In the genomic region with DNA sequence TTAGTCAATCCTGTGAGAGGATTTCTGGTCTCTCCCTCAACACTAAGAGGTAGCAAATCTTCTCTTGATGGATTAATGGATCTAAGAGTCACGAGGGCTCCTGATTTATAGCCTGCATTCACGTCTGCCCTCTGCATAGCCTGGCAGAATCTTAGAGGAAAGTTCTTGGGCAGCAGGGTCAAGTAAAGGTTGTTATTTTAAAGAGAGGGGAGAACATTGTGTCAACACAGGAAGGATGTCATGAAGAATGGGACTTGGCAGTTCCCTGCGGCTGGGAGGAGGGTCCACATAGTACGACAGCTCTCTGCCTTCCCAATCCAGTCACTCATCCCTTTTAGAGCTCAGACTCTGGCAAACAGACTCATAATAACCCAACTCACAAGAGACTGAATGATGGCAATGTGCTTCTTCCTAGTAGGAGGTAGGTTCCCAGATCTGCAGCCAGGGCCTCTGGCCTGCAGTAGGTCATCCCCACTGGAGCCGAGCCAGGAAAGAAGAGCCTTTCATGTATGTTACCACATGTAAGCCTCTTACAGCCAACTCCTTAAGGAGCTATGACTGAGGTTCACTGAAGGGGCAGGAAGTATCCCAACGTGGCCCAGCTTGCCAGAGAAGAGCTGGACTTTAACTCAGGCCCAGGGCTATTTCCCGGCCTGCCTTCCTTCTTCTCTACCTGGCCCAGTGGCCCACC, we compare ENCODE assay signal across 2 cellular contexts.
TF ChIP-seq lines count a peak whose summit lies in the region.

No MANE protein-coding gene starts in this region.

TF ChIP-seq in liver, 16 proteins besides CTCF, POLR2A, EP300 and RAD21:
- TF ChIP-seq RXRA (IDR thresholded peaks at IDR 0.05) (no peak), NR2F2 (IDR thresholded peaks at IDR 0.05) (peak; percentile 20), GABPA (IDR thresholded peaks at IDR 0.05 in 1 of 2, conservative IDR thresholded peaks at IDR 0.05 in 1 of 2) (no peak), TAF1 (conservative IDR thresholded peaks at IDR 0.05) (no peak), HNF4A (conservative IDR thresholded peaks at IDR 0.05) (no peak)
- TF ChIP-seq, protein P1, sequence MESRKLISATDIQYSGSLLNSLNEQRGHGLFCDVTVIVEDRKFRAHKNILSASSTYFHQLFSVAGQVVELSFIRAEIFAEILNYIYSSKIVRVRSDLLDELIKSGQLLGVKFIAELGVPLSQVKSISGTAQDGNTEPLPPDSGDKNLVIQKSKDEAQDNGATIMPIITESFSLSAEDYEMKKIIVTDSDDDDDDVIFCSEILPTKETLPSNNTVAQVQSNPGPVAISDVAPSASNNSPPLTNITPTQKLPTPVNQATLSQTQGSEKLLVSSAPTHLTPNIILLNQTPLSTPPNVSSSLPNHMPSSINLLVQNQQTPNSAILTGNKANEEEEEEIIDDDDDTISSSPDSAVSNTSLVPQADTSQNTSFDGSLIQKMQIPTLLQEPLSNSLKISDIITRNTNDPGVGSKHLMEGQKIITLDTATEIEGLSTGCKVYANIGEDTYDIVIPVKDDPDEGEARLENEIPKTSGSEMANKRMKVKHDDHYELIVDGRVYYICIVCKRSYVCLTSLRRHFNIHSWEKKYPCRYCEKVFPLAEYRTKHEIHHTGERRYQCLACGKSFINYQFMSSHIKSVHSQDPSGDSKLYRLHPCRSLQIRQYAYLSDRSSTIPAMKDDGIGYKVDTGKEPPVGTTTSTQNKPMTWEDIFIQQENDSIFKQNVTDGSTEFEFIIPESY (IDR thresholded peaks at IDR 0.05) = no peak
- TF ChIP-seq, protein P2, sequence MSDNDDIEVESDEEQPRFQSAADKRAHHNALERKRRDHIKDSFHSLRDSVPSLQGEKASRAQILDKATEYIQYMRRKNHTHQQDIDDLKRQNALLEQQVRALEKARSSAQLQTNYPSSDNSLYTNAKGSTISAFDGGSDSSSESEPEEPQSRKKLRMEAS (IDR thresholded peaks at IDR 0.05) = no peak
TF ChIP-seq in liver: peak in this region for 1.

TF ChIP-seq in HepG2, 621 proteins besides CTCF, POLR2A, EP300 and RAD21:
- TF ChIP-seq DNMT1 (CRISPR knock-in tag; IDR thresholded peaks at IDR 0.05) (no peak), HMGA1 (CRISPR knock-in tag; conservative IDR thresholded peaks at IDR 0.05) (no peak), NCOA1 (CRISPR knock-in tag; IDR thresholded peaks at IDR 0.05) (no peak), ZNF572 (CRISPR knock-in tag; IDR thresholded peaks at IDR 0.05) (no peak), FOSL1 (CRISPR knock-in tag; IDR thresholded peaks at IDR 0.05; ENCODE audit: borderline replicate concordance) (no peak), CEBPB (IDR thresholded peaks at IDR 0.05; ENCODE audit: borderline replicate concordance, low read depth, low read length) (no peak), NPAS2 (CRISPR knock-in tag; IDR thresholded peaks at IDR 0.05; ENCODE audit: borderline replicate concordance) (no peak), TEAD2 (CRISPR knock-in tag; IDR thresholded peaks at IDR 0.05) (no peak), REPIN1 (CRISPR knock-in tag; IDR thresholded peaks at IDR 0.05; ENCODE audit: borderline replicate concordance, low read depth) (no peak), PCBP2 (optimal IDR thresholded peaks at IDR 0.05; ENCODE audit: low read depth, low read length, poor library complexity, severe bottlenecking) (no peak), SP5 (CRISPR knock-in tag; IDR thresholded peaks at IDR 0.05; ENCODE audit: borderline replicate concordance, low read depth) (no peak), RBM22 (optimal IDR thresholded peaks at IDR 0.05; ENCODE audit: low read length) (no peak), ZNF780A (CRISPR knock-in tag; IDR thresholded peaks at IDR 0.05) (no peak)
- TF ChIP-seq, protein P3, sequence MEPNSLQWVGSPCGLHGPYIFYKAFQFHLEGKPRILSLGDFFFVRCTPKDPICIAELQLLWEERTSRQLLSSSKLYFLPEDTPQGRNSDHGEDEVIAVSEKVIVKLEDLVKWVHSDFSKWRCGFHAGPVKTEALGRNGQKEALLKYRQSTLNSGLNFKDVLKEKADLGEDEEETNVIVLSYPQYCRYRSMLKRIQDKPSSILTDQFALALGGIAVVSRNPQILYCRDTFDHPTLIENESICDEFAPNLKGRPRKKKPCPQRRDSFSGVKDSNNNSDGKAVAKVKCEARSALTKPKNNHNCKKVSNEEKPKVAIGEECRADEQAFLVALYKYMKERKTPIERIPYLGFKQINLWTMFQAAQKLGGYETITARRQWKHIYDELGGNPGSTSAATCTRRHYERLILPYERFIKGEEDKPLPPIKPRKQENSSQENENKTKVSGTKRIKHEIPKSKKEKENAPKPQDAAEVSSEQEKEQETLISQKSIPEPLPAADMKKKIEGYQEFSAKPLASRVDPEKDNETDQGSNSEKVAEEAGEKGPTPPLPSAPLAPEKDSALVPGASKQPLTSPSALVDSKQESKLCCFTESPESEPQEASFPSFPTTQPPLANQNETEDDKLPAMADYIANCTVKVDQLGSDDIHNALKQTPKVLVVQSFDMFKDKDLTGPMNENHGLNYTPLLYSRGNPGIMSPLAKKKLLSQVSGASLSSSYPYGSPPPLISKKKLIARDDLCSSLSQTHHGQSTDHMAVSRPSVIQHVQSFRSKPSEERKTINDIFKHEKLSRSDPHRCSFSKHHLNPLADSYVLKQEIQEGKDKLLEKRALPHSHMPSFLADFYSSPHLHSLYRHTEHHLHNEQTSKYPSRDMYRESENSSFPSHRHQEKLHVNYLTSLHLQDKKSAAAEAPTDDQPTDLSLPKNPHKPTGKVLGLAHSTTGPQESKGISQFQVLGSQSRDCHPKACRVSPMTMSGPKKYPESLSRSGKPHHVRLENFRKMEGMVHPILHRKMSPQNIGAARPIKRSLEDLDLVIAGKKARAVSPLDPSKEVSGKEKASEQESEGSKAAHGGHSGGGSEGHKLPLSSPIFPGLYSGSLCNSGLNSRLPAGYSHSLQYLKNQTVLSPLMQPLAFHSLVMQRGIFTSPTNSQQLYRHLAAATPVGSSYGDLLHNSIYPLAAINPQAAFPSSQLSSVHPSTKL (CRISPR knock-in tag; IDR thresholded peaks at IDR 0.05) = no peak
- TF ChIP-seq, protein P4, sequence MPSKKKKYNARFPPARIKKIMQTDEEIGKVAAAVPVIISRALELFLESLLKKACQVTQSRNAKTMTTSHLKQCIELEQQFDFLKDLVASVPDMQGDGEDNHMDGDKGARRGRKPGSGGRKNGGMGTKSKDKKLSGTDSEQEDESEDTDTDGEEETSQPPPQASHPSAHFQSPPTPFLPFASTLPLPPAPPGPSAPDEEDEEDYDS (CRISPR knock-in tag; IDR thresholded peaks at IDR 0.05) = no peak
- TF ChIP-seq, protein P5, sequence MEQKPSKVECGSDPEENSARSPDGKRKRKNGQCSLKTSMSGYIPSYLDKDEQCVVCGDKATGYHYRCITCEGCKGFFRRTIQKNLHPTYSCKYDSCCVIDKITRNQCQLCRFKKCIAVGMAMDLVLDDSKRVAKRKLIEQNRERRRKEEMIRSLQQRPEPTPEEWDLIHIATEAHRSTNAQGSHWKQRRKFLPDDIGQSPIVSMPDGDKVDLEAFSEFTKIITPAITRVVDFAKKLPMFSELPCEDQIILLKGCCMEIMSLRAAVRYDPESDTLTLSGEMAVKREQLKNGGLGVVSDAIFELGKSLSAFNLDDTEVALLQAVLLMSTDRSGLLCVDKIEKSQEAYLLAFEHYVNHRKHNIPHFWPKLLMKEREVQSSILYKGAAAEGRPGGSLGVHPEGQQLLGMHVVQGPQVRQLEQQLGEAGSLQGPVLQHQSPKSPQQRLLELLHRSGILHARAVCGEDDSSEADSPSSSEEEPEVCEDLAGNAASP (CRISPR knock-in tag; IDR thresholded peaks at IDR 0.05; ENCODE audit: borderline replicate concordance) = no peak
TF ChIP-seq in HepG2: peak in this region for 0.
